Comparison of ENCODE assay signal across 8 cellular contexts in the genomic region with DNA sequence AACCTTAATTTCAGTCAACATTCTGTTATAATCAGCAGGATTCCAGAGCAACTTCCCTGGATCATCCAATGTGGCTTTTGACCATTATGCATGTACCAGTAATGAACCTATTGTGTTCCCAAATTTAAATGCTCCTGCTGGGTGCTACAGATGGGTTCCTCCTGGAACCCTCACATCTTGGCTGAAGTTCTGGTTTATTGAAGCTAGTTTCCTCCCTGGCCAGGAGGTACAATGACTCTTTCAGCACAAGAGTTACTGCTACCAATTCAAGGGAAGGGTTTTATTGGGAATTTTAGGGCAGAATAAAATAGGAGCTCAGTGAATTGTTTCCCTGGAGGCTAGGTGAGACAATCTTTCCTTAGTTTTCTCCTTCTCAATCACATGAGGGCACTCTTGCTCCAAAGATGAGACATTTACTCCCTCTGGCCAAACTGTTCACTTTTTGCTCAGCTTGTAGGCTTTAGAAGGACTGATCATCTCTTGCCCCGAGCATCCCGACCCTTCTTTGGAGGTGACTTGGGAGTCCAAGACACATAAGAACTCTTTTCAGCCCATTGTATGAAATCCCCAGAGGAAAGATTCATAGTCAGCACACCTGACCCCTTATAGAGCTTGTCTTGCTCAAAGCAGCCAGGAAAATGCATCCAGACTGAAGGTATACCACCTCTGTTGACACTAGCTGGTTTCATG. TPM values are rescaled to one million over a fixed set of nuclear protein-coding genes. Genes with fewer than 3 reads are reported as not detected.
DNase-seq lines count a peak whose midpoint lies in the region; ATAC-seq and TF ChIP-seq lines count a peak whose summit lies in the region.

No MANE protein-coding gene starts in this region.

- H3K9me3 Mint-ChIP-seq in activated T-cell treated with anti-CD3 and anti-CD28 coated beads, Interleukin-2, amount 50 U/mL, for 4 hours = no peaks in the 10 kb centered on the region

- DNase-seq in BJ (ENCODE audit: low read depth) (no peak), HAP-1 (ENCODE audit: low spot score in 2 of 2) (peak; percentile 13 to 62), NCI-H460 (ENCODE audit: extremely low read depth, low read depth) (peak; percentile 27), brain microvascular endothelial cell (peak; percentile 36)
- no peak for DNase-seq in stimulated activated CD4-positive, alpha-beta T cell treated with anti-CD3 and anti-CD28 coated beads, Interleukin-15, amount 100 ng/mL, for 24 hours
- no peak for DNase-seq in activated T-cell treated with anti-CD3 and anti-CD28 coated beads, Interleukin-2, amount 50 U/mL, for 4 hours

- peaks cover 24% of the 10 kb centered on the region for H3K27me3 Mint-ChIP-seq in activated T-cell treated with anti-CD3 and anti-CD28 coated beads, Interleukin-2, amount 50 U/mL, for 4 hours (ENCODE audit: low read depth)

- POLR2A ChIA-PET in BJ (lab: Charles Lee) = no interaction called here

- H3K9me3 ChIP-seq in HAP-1 (no peaks in the 10 kb centered on the region), liver (ENCODE audit: control insufficient read depth in 4 of 4, low read length in 3 of 4) (no peaks in the 10 kb centered on the region)

- H3K4me3 ChIP-seq in BJ (ENCODE audit: low read depth, low read length) (no peak overlapping the region), HAP-1 (no peak overlapping the region), brain microvascular endothelial cell (ENCODE audit: low read depth, low read length) (no peak overlapping the region), liver (ENCODE audit: low read depth in 1 of 3, low read length in 3 of 3) (no peak overlapping the region)

- H3K4me1 ChIP-seq in HAP-1 = peaks cover 11% of the 10 kb centered on the region
- H3K4me1 ChIP-seq in liver (ENCODE audit: control insufficient read depth in 4 of 4, insufficient read depth in 4 of 4, low read length in 3 of 4) = no peaks in the 10 kb centered on the region

- H3K27ac ChIP-seq in brain microvascular endothelial cell (no peak overlapping the region), liver (ENCODE audit: low read depth in 1 of 2, low read length in 2 of 2) (no peak overlapping the region)

- TF ChIP-seq RAD21 in liver (IDR thresholded peaks at IDR 0.05) = peak; percentile 76 to 80

- ATAC-seq in activated T-cell treated with anti-CD3 and anti-CD28 coated beads, Interleukin-2, amount 50 U/mL, for 4 hours = no peak
- no peak for ATAC-seq in GM18909 (IDR thresholded peaks at IDR 0.05; ENCODE audit: poor library complexity, unreplicated experiment)

- H3K4me3 Mint-ChIP-seq in activated T-cell treated with anti-CD3 and anti-CD28 coated beads, Interleukin-2, amount 50 U/mL, for 4 hours = no peak overlapping the region

- TF ChIP-seq CTCF in BJ (IDR thresholded peaks at IDR 0.05; ENCODE audit: insufficient read depth, low read depth, low read length) (peak; percentile 51), brain microvascular endothelial cell (IDR thresholded peaks at IDR 0.05; ENCODE audit: low read depth, low read length, missing control alignments) (peak; percentile 51), liver (IDR thresholded peaks at IDR 0.05; ENCODE audit: low read depth, low read length, missing input control) (peak; percentile 31)

- H3K9ac ChIP-seq in liver (ENCODE audit: low read depth in 1 of 2, low read length in 2 of 2) = no peak overlapping the region

- H3K36me3 Mint-ChIP-seq in activated T-cell treated with anti-CD3 and anti-CD28 coated beads, Interleukin-2, amount 50 U/mL, for 4 hours (ENCODE audit: insufficient read depth) = no peaks in the 10 kb centered on the region

- in situ Hi-C loops in HAP-1 (cut with MboI; ENCODE audit: low sequenced_read_pairs) = loop anchor here (25.0 kb wide), 1 partner anchor 306 kb away; the partner anchor contains the start of gene TMEM108
- in situ Hi-C loops in brain microvascular endothelial cell (cut with HindIII; ENCODE audit: low pct_ligation_motif_present, low sequenced_read_pairs) = loop anchor here (25.0 kb wide), 1 partner anchor 656 kb away; no protein-coding TSS in a partner anchor

- CTCF ChIA-PET in BJ (lab: Yijun Ruan, JAX) = interaction anchor here (0.6 to 3.8 kb wide), 41 partner anchors 9 to 1145 kb away, joined by 3 to 28 read pairs (median 4); partner anchors contain the start of gene TOPBP1

- H3K27me3 ChIP-seq in BJ (ENCODE audit: control insufficient read depth, insufficient read depth, low read length) (peaks cover 2% of the 10 kb centered on the region), HAP-1 (ENCODE audit: low read depth) (peaks cover 2% of the 10 kb centered on the region; the same call in 1 of the 2 replicates), brain microvascular endothelial cell (replicated peaks) (no peaks in the 10 kb centered on the region), liver (ENCODE audit: control insufficient read depth in 4 of 4, insufficient read depth in 4 of 4, low read length in 3 of 4) (no peaks in the 10 kb centered on the region)

- 14% methylated on average over 2 of the region's 2 CpGs for WGBS in liver

- no peaks in the 10 kb centered on the region for H3K4me1 Mint-ChIP-seq in activated T-cell treated with anti-CD3 and anti-CD28 coated beads, Interleukin-2, amount 50 U/mL, for 4 hours (ENCODE audit: low read depth)

- H3K36me3 ChIP-seq in BJ (ENCODE audit: control insufficient read depth, insufficient read depth, low read length) = no peaks in the 10 kb centered on the region
- no peaks in the 10 kb centered on the region for H3K36me3 ChIP-seq in HAP-1 (replicated peaks)
- H3K36me3 ChIP-seq in brain microvascular endothelial cell (replicated peaks) = no peaks in the 10 kb centered on the region
- H3K36me3 ChIP-seq in liver (ENCODE audit: control insufficient read depth in 4 of 4, insufficient read depth in 3 of 4, low read depth in 1 of 4, low read length in 3 of 4) = no peaks in the 10 kb centered on the region

TF ChIP-seq in liver, 16 proteins besides CTCF, POLR2A, EP300 and RAD21 (continues in another document):
- TF ChIP-seq HNF4A (conservative IDR thresholded peaks at IDR 0.05) (no peak), SP1 (IDR thresholded peaks at IDR 0.05) (no peak), FOXA2 (IDR thresholded peaks at IDR 0.05) (no peak), GABPA (IDR thresholded peaks at IDR 0.05 in 1 of 2, conservative IDR thresholded peaks at IDR 0.05 in 1 of 2) (no peak), ATF3 (IDR thresholded peaks at IDR 0.05) (no peak), RXRA (IDR thresholded peaks at IDR 0.05) (no peak), YY1 (IDR thresholded peaks at IDR 0.05) (no peak), HNF4G (IDR thresholded peaks at IDR 0.05) (no peak), FOXA1 (IDR thresholded peaks at IDR 0.05) (no peak), TAF1 (conservative IDR thresholded peaks at IDR 0.05) (no peak), NR2F2 (IDR thresholded peaks at IDR 0.05) (no peak), MAX (IDR thresholded peaks at IDR 0.05) (no peak), EGR1 (IDR thresholded peaks at IDR 0.05; ENCODE audit: low read depth in 2 of 2) (no peak), JUND (IDR thresholded peaks at IDR 0.05) (no peak)
- TF ChIP-seq, protein P1, sequence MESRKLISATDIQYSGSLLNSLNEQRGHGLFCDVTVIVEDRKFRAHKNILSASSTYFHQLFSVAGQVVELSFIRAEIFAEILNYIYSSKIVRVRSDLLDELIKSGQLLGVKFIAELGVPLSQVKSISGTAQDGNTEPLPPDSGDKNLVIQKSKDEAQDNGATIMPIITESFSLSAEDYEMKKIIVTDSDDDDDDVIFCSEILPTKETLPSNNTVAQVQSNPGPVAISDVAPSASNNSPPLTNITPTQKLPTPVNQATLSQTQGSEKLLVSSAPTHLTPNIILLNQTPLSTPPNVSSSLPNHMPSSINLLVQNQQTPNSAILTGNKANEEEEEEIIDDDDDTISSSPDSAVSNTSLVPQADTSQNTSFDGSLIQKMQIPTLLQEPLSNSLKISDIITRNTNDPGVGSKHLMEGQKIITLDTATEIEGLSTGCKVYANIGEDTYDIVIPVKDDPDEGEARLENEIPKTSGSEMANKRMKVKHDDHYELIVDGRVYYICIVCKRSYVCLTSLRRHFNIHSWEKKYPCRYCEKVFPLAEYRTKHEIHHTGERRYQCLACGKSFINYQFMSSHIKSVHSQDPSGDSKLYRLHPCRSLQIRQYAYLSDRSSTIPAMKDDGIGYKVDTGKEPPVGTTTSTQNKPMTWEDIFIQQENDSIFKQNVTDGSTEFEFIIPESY (IDR thresholded peaks at IDR 0.05) = no peak

RNA-seq across cellular contexts. Expression of gene NPHP3, which starts 8.8 kb away (rescaled TPM):
- polyA plus RNA-seq in BJ (2011; rRNA removed) (12.3 and 24.3 TPM in 2 replicates), liver (1 to 10 TPM; 3.0 to 3.8 TPM)
- 9.7 and 12.5 TPM in 2 replicates for polyA minus RNA-seq in BJ (2011; rRNA and poly(A)+ RNA removed)
- 14.5 and 19.7 TPM in 2 replicates for total RNA-seq in NCI-H460 (2014; rRNA removed; shearing (Covaris generic))
- 27.7 and 33.6 TPM in 2 replicates for polyA plus RNA-seq in NCI-H460 (2014; cell fraction: nucleus; rRNA removed)
- 10 to 100 TPM in 1 of 2 donors, 1 to 10 TPM in 1; 8.9 to 19.7 TPM for total RNA-seq in liver
- total RNA-seq in activated T-cell treated with anti-CD3 and anti-CD28 coated beads, Interleukin-2, amount 50 U/mL, for 4 hours = 1 to 10 TPM; 4.2 to 8.2 (median 6.7) TPM

Comparison
In these comparisons a context has a peak if more than half of its experiments do, and no peak if none do; other contexts are left out.
1. DNase-seq: peak in HAP-1 (2 of 2), NCI-H460 (single experiment) and brain microvascular endothelial cell (single experiment); none in BJ (single experiment), stimulated activated CD4-positive, alpha-beta T cell treated with anti-CD3 and anti-CD28 coated beads, Interleukin-15, amount 100 ng/mL, for 24 hours (single experiment) and activated T-cell treated with anti-CD3 and anti-CD28 coated beads, Interleukin-2, amount 50 U/mL, for 4 hours (single experiment).
2. Peak in every context shown above with its lines, with median percentiles within 50 percentile points of each other: CTCF ChIP-seq.